8 cellular contexts compared by ENCODE assay signal in genomic region chr16:50152386-50152806, GRCh38. TPM values are rescaled to one million over a fixed set of nuclear protein-coding genes. Genes with fewer than 3 reads are reported as not detected.
DNase-seq lines count a peak whose midpoint lies in the region; ATAC-seq and TF ChIP-seq lines count a peak whose summit lies in the region.

No MANE protein-coding gene starts in this region.

- no peaks in the 10 kb centered on the region for H3K36me3 ChIP-seq in esophagus muscularis mucosa
- H3K36me3 ChIP-seq in neuron (ENCODE audit: insufficient read depth, low read length): no peaks in the 10 kb centered on the region
- H3K36me3 ChIP-seq in suprapubic skin: no peaks in the 10 kb centered on the region

- intact Hi-C loops in esophagus muscularis mucosa (cut with DNase I): loop anchor here (5.0 to 10.0 kb wide), 4 partner anchors 85 to 212 kb away; partner anchors contain the start of genes BRD7, CNEP1R1 and HEATR3

- peak; percentile 45 for DNase-seq in NCI-H2227 (lab: John Stamatoyannopoulos, UW; ENCODE audit: unreplicated experiment)
- peak; percentile 70 for DNase-seq in activated T-cell treated with anti-CD3 and anti-CD28 coated beads for 24 hours (ENCODE audit: low read depth)
- DNase-seq in esophagus muscularis mucosa (ENCODE audit: extremely low spot score): no peak
- DNase-seq in suprapubic skin (ENCODE audit: low spot score in 2 of 2): peak in 1 of 2 donors; percentile 73
- no peak for DNase-seq in GM13977 (ENCODE audit: low spot score)

- ATAC-seq in GM18505 (IDR thresholded peaks at IDR 0.05; ENCODE audit: unreplicated experiment): peak; percentile 40
- peak; percentile 65 for ATAC-seq in HG02610 (IDR thresholded peaks at IDR 0.05; ENCODE audit: unreplicated experiment)

- TF ChIP-seq POLR2A in GM18505 (IDR thresholded peaks at IDR 0.05; ENCODE audit: borderline replicate concordance, extremely low read depth, insufficient read depth, insufficient read length): no peak
- TF ChIP-seq POLR2A in esophagus muscularis mucosa (IDR thresholded peaks at IDR 0.05; ENCODE audit: low read depth): no peak
- TF ChIP-seq POLR2A in suprapubic skin (IDR thresholded peaks at IDR 0.05): no peak

- H3K27me3 ChIP-seq in esophagus muscularis mucosa (no peaks in the 10 kb centered on the region), neuron (ENCODE audit: insufficient read depth, low read length) (no peaks in the 10 kb centered on the region), suprapubic skin (no peaks in the 10 kb centered on the region)

- TF ChIP-seq CTCF in esophagus muscularis mucosa (IDR thresholded peaks at IDR 0.05) (no peak), suprapubic skin (IDR thresholded peaks at IDR 0.05) (peak in 1 of 2 donors; percentile 3), GM13977 (IDR thresholded peaks at IDR 0.05; ENCODE audit: extremely low read depth, insufficient read depth, missing control alignments) (no peak)

- no peaks in the 10 kb centered on the region for H3K9me3 ChIP-seq in esophagus muscularis mucosa
- no peaks in the 10 kb centered on the region for H3K9me3 ChIP-seq in neuron (ENCODE audit: low read length)
- no peaks in the 10 kb centered on the region for H3K9me3 ChIP-seq in suprapubic skin

- under 1% methylated on average over 23 of the region's 24 CpGs for WGBS in esophagus muscularis mucosa
- 2% methylated on average over 24 of the region's 24 CpGs for WGBS in suprapubic skin

- peak overlapping the region; percentile 90 to 96 (median 92) for H3K27ac ChIP-seq in esophagus muscularis mucosa (replicated peaks in 1 of 4)
- peak overlapping the region; percentile 97 for H3K27ac ChIP-seq in suprapubic skin

- in situ Hi-C loops in GM13977 (cut with MboI; ENCODE audit: low pct_unique_long_range_greater_than_20kb, low sequenced_read_pairs, unreplicated experiment): no loop called here

- TF ChIP-seq EP300 in esophagus muscularis mucosa (IDR thresholded peaks at IDR 0.05) (no peak), suprapubic skin (IDR thresholded peaks at IDR 0.05) (no peak)

- H3K4me3 ChIP-seq in esophagus muscularis mucosa (peak overlapping the region; percentile 65 to 88 (median 72)), neuron (ENCODE audit: low read length) (peak overlapping the region; percentile 95), suprapubic skin (peak overlapping the region; percentile 74)

- H3K4me1 ChIP-seq in esophagus muscularis mucosa (peaks cover 32 to 40% (median 36%) of the 10 kb centered on the region in 4 donors), neuron (ENCODE audit: insufficient read depth, low read length) (peaks cover 25% of the 10 kb centered on the region), suprapubic skin (peaks cover 42% of the 10 kb centered on the region)

- peak overlapping the region; percentile 92 for H2AFZ ChIP-seq in neuron (ENCODE audit: low read depth, low read length)

RNA-seq across cellular contexts. Expression of gene TENT4B, which starts 0.7 kb away (rescaled TPM):
- total RNA-seq in esophagus muscularis mucosa: 10 to 100 TPM in 3 of 4 donors, 1 to 10 TPM in 1; 9.9 to 18.3 (median 16.7) TPM
- total RNA-seq in suprapubic skin: 10 to 100 TPM; 10.8 to 15.7 (median 12.9) TPM

Comparison
In these comparisons a context has a peak if more than half of its experiments do, and no peak if none do; other contexts are left out.
1. DNase-seq: peak in NCI-H2227 (single experiment) and activated T-cell treated with anti-CD3 and anti-CD28 coated beads for 24 hours (single experiment); none in esophagus muscularis mucosa (single experiment) and GM13977 (single experiment).
2. Peak in every context shown above with its lines, with median percentiles within 50 percentile points of each other: H3K4me3 ChIP-seq.